ENCODE assay signal across 8 cellular contexts in the genomic region with DNA sequence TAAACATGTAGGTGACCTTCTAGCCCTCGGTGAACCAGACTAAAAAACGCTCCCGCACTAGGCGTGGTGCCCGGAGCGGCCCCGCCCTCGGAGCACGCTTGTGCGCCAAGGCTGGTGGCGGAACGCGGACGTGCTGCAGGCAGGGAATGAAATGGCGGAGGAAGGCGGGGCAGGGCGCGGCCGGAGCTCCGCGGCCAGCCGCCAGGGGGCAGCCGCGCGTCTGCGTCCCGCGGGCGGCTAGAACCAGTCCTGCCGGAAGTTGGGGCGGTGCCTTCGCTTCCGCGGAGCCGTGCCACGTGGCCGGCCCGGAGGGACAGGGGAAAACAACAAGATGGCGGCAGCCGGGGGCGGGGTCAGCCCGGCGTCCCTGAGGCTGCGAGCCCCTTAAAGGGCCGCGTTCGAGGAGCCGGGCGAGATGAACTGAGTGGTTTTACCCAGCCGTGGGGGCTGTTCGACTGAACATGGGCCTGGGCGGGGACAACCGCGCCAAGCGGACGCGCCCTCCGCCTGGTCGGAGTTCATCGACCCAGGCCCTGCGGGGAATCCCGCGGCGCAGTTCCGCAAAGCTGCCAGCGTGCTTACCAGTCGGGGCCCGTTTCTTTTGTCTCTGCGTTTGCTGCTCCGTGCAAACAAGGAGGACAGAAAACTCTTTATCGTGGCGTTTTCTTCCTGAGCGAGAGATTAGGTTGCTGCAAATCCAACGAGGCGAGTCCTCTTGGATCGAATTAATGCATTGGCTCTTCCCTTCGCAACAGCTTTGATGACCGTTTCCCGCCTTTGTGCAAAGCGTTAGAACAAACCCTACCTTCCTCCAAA.
DNase-seq lines count a peak whose midpoint lies in the region; ATAC-seq lines count a peak whose summit lies in the region.

No MANE protein-coding gene starts in this region.

- peak overlapping the region; percentile 100 for H3K27ac ChIP-seq in cingulate gyrus (ENCODE audit: low read depth, low read length)

- DNase-seq in C1 segment of cervical spinal cord (lab: John Stamatoyannopoulos, UW) (peak; percentile 87 to 98 (median 97)), GM19240 (ENCODE audit: insufficient read length, low spot score) (peak; percentile 86), NCI-H510A treated with DMSO at 0.1 percent for 48 hours (lab: John Stamatoyannopoulos, UW) (peak; percentile 95), left kidney (ENCODE audit: low read depth, low spot score) (peak; percentile 99)
- DNase-seq in activated CD4-positive, alpha-beta T cell treated with anti-CD3 and anti-CD28 coated beads for 4 hours, result peak; percentile 97 to 98
- DNase-seq in stimulated activated CD4-positive, alpha-beta T cell treated with anti-CD3 and anti-CD28 coated beads, Interleukin-1b, Interleukin-23, amount 100 ng/mL, for 48 hours, result peak; percentile 99

- peak; percentile 84 for ATAC-seq in HG03457 (IDR thresholded peaks at IDR 0.05; ENCODE audit: unreplicated experiment)

Comparison
In these comparisons a context has a peak if more than half of its experiments do, and no peak if none do; other contexts are left out.
1. Peak in every context shown above with its lines: DNase-seq, ATAC-seq and H3K27ac ChIP-seq.